Comparison of ENCODE assay signal across 8 cellular contexts in genomic region chr2:68362069-68362468, GRCh38. TPM values are rescaled to one million over a fixed set of nuclear protein-coding genes. Genes with fewer than 3 reads are reported as not detected.
DNase-seq lines count a peak whose midpoint lies in the region; ATAC-seq and TF ChIP-seq lines count a peak whose summit lies in the region.

No MANE protein-coding gene starts in this region.

- H3K27ac Mint-ChIP-seq in type B pancreatic cell = no peak overlapping the region

- peaks cover 5% of the 10 kb centered on the region for H3K27me3 Mint-ChIP-seq in type B pancreatic cell

- H3K36me3 ChIP-seq in KOPT-K1 (ENCODE audit: insufficient read depth, low read length) = no peaks in the 10 kb centered on the region
- no peaks in the 10 kb centered on the region for H3K36me3 ChIP-seq in gastroesophageal sphincter
- H3K36me3 ChIP-seq in ovary = no peaks in the 10 kb centered on the region

- 0 to 38% methylated on average over 4 to 12 of the region's 12 CpGs for WGBS in gastroesophageal sphincter (ENCODE audit: low coverage in 1 of 2), 2 donors
- WGBS in ovary, 3 donors = 31 to 48% (median 34%) methylated on average over 12 of the region's 12 CpGs

- H3K9me3 ChIP-seq in KOPT-K1 (ENCODE audit: insufficient read depth, low read length, poor library complexity, severe bottlenecking) = no peaks in the 10 kb centered on the region
- no peaks in the 10 kb centered on the region for H3K9me3 ChIP-seq in gastroesophageal sphincter
- no peaks in the 10 kb centered on the region for H3K9me3 ChIP-seq in ovary

- H3K36me3 Mint-ChIP-seq in type B pancreatic cell = no peaks in the 10 kb centered on the region

- intact Hi-C loops in ovary (cut with DNase I) = loop anchor here in 3 of 4 donors (5.0 to 10.0 kb wide), 2 partner anchors 73 to 80 kb away; no protein-coding TSS in a partner anchor

- peaks cover 7% of the 10 kb centered on the region for H3K9me3 Mint-ChIP-seq in type B pancreatic cell

- peaks cover 6% of the 10 kb centered on the region for H3K4me1 Mint-ChIP-seq in type B pancreatic cell (ENCODE audit: unreplicated experiment)

- ATAC-seq in GM21529 (IDR thresholded peaks at IDR 0.05; ENCODE audit: unreplicated experiment) (peak; percentile 33), gastroesophageal sphincter (peak; percentile 66)

- TF ChIP-seq EP300 in gastroesophageal sphincter (IDR thresholded peaks at IDR 0.05) (no peak), ovary (IDR thresholded peaks at IDR 0.05) (no peak)

- no peak overlapping the region for H3K4me3 ChIP-seq in gastroesophageal sphincter
- no peak overlapping the region for H3K4me3 ChIP-seq in ovary

- DNase-seq in DMS 273 (lab: John Stamatoyannopoulos, UW; ENCODE audit: unreplicated experiment) (peak; percentile 75), SHP77 (lab: John Stamatoyannopoulos, UW) (peak; percentile 58 to 76), ovary (peak; percentile 46 to 79 (median 68)), type B pancreatic cell (ENCODE audit: extremely low spot score, unreplicated experiment) (no peak)
- peak; percentile 59 to 64 for DNase-seq in activated T-helper 1 cell treated with anti-CD3 and anti-CD28 coated beads, Interleukin-2, amount 50 U/mL, for 16 hours (ENCODE audit: low read depth in 1 of 2, low spot score in 1 of 2)

- TF ChIP-seq CTCF in gastroesophageal sphincter (IDR thresholded peaks at IDR 0.05) (peak; percentile 59 to 87 (median 74)), ovary (IDR thresholded peaks at IDR 0.05) (peak in 2 of 3 donors; percentile 42 to 45), type B pancreatic cell (conservative IDR thresholded peaks at IDR 0.05) (peak; percentile 83)

- H3K4me3 Mint-ChIP-seq in type B pancreatic cell = no peak overlapping the region

- peaks cover 0 to 7% (median 0%) of the 10 kb centered on the region in 3 donors for H3K4me1 ChIP-seq in gastroesophageal sphincter
- H3K4me1 ChIP-seq in ovary (ENCODE audit: insufficient read depth) = no peaks in the 10 kb centered on the region

- peak overlapping the region; percentile 15 for H3K27ac ChIP-seq in KOPT-K1 (ENCODE audit: low read depth, low read length, poor library complexity, severe bottlenecking)
- no peak overlapping the region for H3K27ac ChIP-seq in gastroesophageal sphincter
- H3K27ac ChIP-seq in ovary = no peak overlapping the region

- H3K27me3 ChIP-seq in gastroesophageal sphincter (no peaks in the 10 kb centered on the region), ovary (no peaks in the 10 kb centered on the region)

- no peak for TF ChIP-seq POLR2A in gastroesophageal sphincter (IDR thresholded peaks at IDR 0.05)
- no peak for TF ChIP-seq POLR2A in ovary (IDR thresholded peaks at IDR 0.05)

RNA-seq across cellular contexts. Expression of gene PLEK, which starts 3.0 kb away (rescaled TPM):
- total RNA-seq in gastroesophageal sphincter = 10 to 100 TPM in 1 of 4 donors, 1 to 10 TPM in 3; 5.0 to 33.0 (median 6.8) TPM
- total RNA-seq in ovary = 10 to 100 TPM in 1 of 7 donors, 1 to 10 TPM in 6; 1.5 to 11.0 (median 2.7) TPM
- polyA plus RNA-seq in ovary = 10 to 100 TPM in 1 of 2 donors, 1 to 10 TPM in 1; 2.5 to 22.1 TPM
- total RNA-seq in type B pancreatic cell (ENCODE audit: low replicate concordance) = not detected in 2 replicates

RNA-seq across cellular contexts. Expression of gene CNRIP1, which starts 42.3 kb away (rescaled TPM):
- total RNA-seq in gastroesophageal sphincter = 10 to 100 TPM; 22.2 to 48.1 (median 39.0) TPM
- 10 to 100 TPM; 29.8 to 55.7 (median 48.9) TPM for total RNA-seq in ovary
- polyA plus RNA-seq in ovary = 10 to 100 TPM; 50.2 to 95.5 TPM
- total RNA-seq in type B pancreatic cell (ENCODE audit: low replicate concordance) = 0.36 and 15.0 TPM in 2 replicates
